Comparison of ENCODE assay signal across 8 cellular contexts in genomic region chr15:43777293-43777819, GRCh38. TPM values are rescaled to one million over a fixed set of nuclear protein-coding genes. Genes with fewer than 3 reads are reported as not detected.
A peak's percentile ranks its signal among the peaks of the same experiment; 100 is the strongest.
DNase-seq lines count a peak whose midpoint lies in the region; ATAC-seq, FAIRE-seq and TF ChIP-seq lines count a peak whose summit lies in the region.

No MANE protein-coding gene starts in this region.

- no peak for TF ChIP-seq EP300 in HepG2 (IDR thresholded peaks at IDR 0.05; ENCODE audit: low read depth in 2 of 2, low read length in 2 of 2)
- no peak for TF ChIP-seq EP300 in HepG2 (CRISPR knock-in tag; IDR thresholded peaks at IDR 0.05; ENCODE audit: borderline replicate concordance)

- peak; percentile 33; the same call in 1 of the 2 replicates for TF ChIP-seq RAD21 in HepG2 (CRISPR knock-in tag; IDR thresholded peaks at IDR 0.05)

- CTCF ChIA-PET in A673 (lab: Charles Lee) (interaction anchor here (1.1 kb wide), 1 partner anchor 9 kb away, joined by 3 read pairs; no protein-coding TSS in a partner anchor), HepG2 (lab: Yijun Ruan, JAX; ENCODE audit: low intra/inter-chr PET ratio, low total read pairs) (no interaction called here)

- no peaks in the 10 kb centered on the region for H3K9me3 ChIP-seq in A673 (ENCODE audit: low read depth, low read length, poor library complexity, severe bottlenecking)
- no peaks in the 10 kb centered on the region for H3K9me3 ChIP-seq in HepG2 (ENCODE audit: low read length)

- peak overlapping the region; percentile 86 for H3K27ac ChIP-seq in A673 (ENCODE audit: low read depth, low read length, poor library complexity, severe bottlenecking)
- H3K27ac ChIP-seq in HepG2 (ENCODE audit: extremely low read length, insufficient read depth, low read length), result peak overlapping the region; percentile 86

- DNase-seq in A673 (ENCODE audit: low spot score) (peak; percentile 88), NCI-H2227 treated with DMSO at 0.1 percent for 48 hours (lab: John Stamatoyannopoulos, UW) (peak; percentile 63), chondrocyte (ENCODE audit: low spot score) (no peak), HepG2 (ENCODE audit: low spot score) (peak; percentile 58)
- peak; percentile 69 to 83 for DNase-seq in activated CD4-positive, alpha-beta T cell treated with anti-CD3 and anti-CD28 coated beads for 24 hours (ENCODE audit: low read depth in 2 of 2)
- DNase-seq in stimulated activated CD4-positive, alpha-beta T cell treated with anti-CD3 and anti-CD28 coated beads, Interleukin-4, amount 100 ng/mL, for 4 hours, result peak; percentile 74 to 80

- H3K4me2 ChIP-seq in HepG2 (ENCODE audit: low read depth, low read length), result peak overlapping the region; percentile 99

- H3K4me3 ChIP-seq in A673 (ENCODE audit: low read depth, low read length, poor library complexity, severe bottlenecking) (peak overlapping the region; percentile 75), HepG2 (replicated peaks in 1 of 3; ENCODE audit: insufficient read depth in 1 of 3, low read depth in 2 of 3, low read length in 3 of 3) (peak overlapping the region; percentile 65 to 97 (median 78))

- WGBS in HepG2 (ENCODE audit: low lambda C conversion rate), result no CpG with 5 or more reads among the region's 28 CpGs

- TF ChIP-seq CTCF in A673 (conservative IDR thresholded peaks at IDR 0.05; ENCODE audit: low read depth, low read length), result peak; percentile 94
- peak; percentile 96 for TF ChIP-seq CTCF in chondrocyte (IDR thresholded peaks at IDR 0.05)
- peak; percentile 94 for TF ChIP-seq CTCF in HepG2 (CRISPR knock-in tag; IDR thresholded peaks at IDR 0.05)

- FAIRE-seq in HepG2 (lab: Jason Lieb, UNC), result no peak

- H3K4me1 Mint-ChIP-seq in chondrocyte (ENCODE audit: low read depth), result peaks cover 19% of the 10 kb centered on the region

- H3K9ac ChIP-seq in HepG2 (ENCODE audit: insufficient read depth, low read depth, low read length), result peak overlapping the region; percentile 75

- H3K4me1 ChIP-seq in A673 (ENCODE audit: insufficient read depth, low read length, poor library complexity, severe bottlenecking) (peaks cover 11% of the 10 kb centered on the region), HepG2 (ENCODE audit: insufficient read depth, low read length) (peaks cover 15% of the 10 kb centered on the region)

- no peaks in the 10 kb centered on the region for H3K27me3 Mint-ChIP-seq in chondrocyte (ENCODE audit: low read depth)

- intact Hi-C loops in A673 (cut with micrococcal nuclease; ENCODE audit: unreplicated experiment), result no loop called here
- intact Hi-C loops in HepG2 (cut with micrococcal nuclease; ENCODE audit: unreplicated experiment), result loop anchor here (1.0 kb wide), 1 partner anchor 8 kb away; no protein-coding TSS in a partner anchor

- H3K36me3 ChIP-seq in A673 (ENCODE audit: insufficient read depth, low read length, poor library complexity, severe bottlenecking), result peaks cover 10% of the 10 kb centered on the region
- peaks cover 2 to 12% of the 10 kb centered on the region in 2 experiments; a peak in 1 of 5 replicates for H3K36me3 ChIP-seq in HepG2 (replicated peaks in 1 of 2; ENCODE audit: control insufficient read depth in 1 of 2, insufficient read depth in 2 of 2, low read length in 2 of 2)

- H3K27me3 ChIP-seq in A673 (replicated peaks; ENCODE audit: insufficient read depth, low read depth, low read length, poor library complexity), result no peaks in the 10 kb centered on the region
- H3K27me3 ChIP-seq in HepG2 (ENCODE audit: control insufficient read depth in 1 of 2, insufficient read depth in 2 of 2, low read length in 2 of 2), result no peaks in the 10 kb centered on the region

- peak overlapping the region; percentile 84 for H3K4me3 Mint-ChIP-seq in chondrocyte (ENCODE audit: unreplicated experiment)

- in situ Hi-C loops in HepG2 (cut with HindIII; ENCODE audit: extremely low pct_ligation_motif_present, low pct_unique_long_range_greater_than_20kb), result loop anchor here (10.0 kb wide), 1 partner anchor 263 kb away; the partner anchor contains the start of gene MAP1A

- BruUV-seq in A673 (replicated peaks; lab: Mats Ljungman, UMichigan), result TSS peak; percentile 43
- TSS peak; percentile 58 for BruUV-seq in HepG2 (replicated peaks; lab: Mats Ljungman, UMichigan)

- H3K27ac Mint-ChIP-seq in chondrocyte (ENCODE audit: unreplicated experiment), result peak overlapping the region; percentile 94

- peak; percentile 37 for ATAC-seq in GM18520 (IDR thresholded peaks at IDR 0.05; ENCODE audit: unreplicated experiment)
- ATAC-seq in HG03066 (IDR thresholded peaks at IDR 0.05; ENCODE audit: low read depth, unreplicated experiment), result peak; percentile 47
- ATAC-seq in HepG2, result peak; percentile 67

- TF ChIP-seq POLR2A in HepG2 (IDR thresholded peaks at IDR 0.05; ENCODE audit: insufficient read depth in 1 of 2, low read depth in 2 of 2, low read length in 2 of 2), result peak; percentile 66 to 68

- POLR2A ChIA-PET in A673 (lab: Charles Lee; ENCODE audit: low non-redundant PET), result no interaction called here
- POLR2A ChIA-PET in HepG2 (lab: Yijun Ruan, JAX), result interaction anchor here (1.0 to 4.0 kb wide), 7 partner anchors 12 to 407 kb away, joined by 3 to 34 read pairs (median 8); partner anchors contain the start of genes HYPK, MFAP1, PDIA3 and SERINC4

- peaks cover 5% of the 10 kb centered on the region for H3K36me3 Mint-ChIP-seq in chondrocyte (ENCODE audit: low read depth)

- H4K20me1 ChIP-seq in HepG2 (ENCODE audit: insufficient read depth, low read length), result no peaks in the 10 kb centered on the region

- H3K79me2 ChIP-seq in HepG2 (ENCODE audit: insufficient read depth, low read length), result no peaks in the 10 kb centered on the region

- H3K9me3 Mint-ChIP-seq in chondrocyte (ENCODE audit: low read depth), result no peaks in the 10 kb centered on the region

- peak overlapping the region; percentile 98 for H2AFZ ChIP-seq in HepG2 (ENCODE audit: low read length)

RNA-seq across cellular contexts. Expression of gene ELL3, which starts 0.6 kb away (rescaled TPM):
- total RNA-seq in A673 (2021) (1.7 and 3.0 TPM in 2 replicates), chondrocyte (3.3 to 8.6 TPM (median 3.6 TPM) in 3 replicates), HepG2 (2016; rRNA removed; fragmentation: Illumina TruSeq; extraction: Trizol) (5.8 and 6.1 TPM in 2 replicates)
- total RNA-seq in HepG2 (2016; cell fraction: cytosol; rRNA removed; fragmentation: Illumina TruSeq; extraction: Trizol; ENCODE audit: low read depth), result 1.9 and 3.2 TPM in 2 replicates
- total RNA-seq in HepG2 (2016; cell fraction: insoluble cytoplasmic fraction; rRNA removed; fragmentation: Illumina TruSeq; extraction: Trizol), result 6.7 and 7.2 TPM in 2 replicates
- total RNA-seq in HepG2 (2016; cell fraction: membrane; rRNA removed; fragmentation: Illumina TruSeq; extraction: Trizol), result 2.9 and 3.4 TPM in 2 replicates
- total RNA-seq in HepG2 (2016; cell fraction: nucleus; rRNA removed; fragmentation: Illumina TruSeq; extraction: Trizol), result 5.9 and 8.5 TPM in 2 replicates
- 8.8 and 9.1 TPM in 2 replicates for polyA plus RNA-seq in HepG2 (2011; rRNA removed)
- polyA plus RNA-seq in HepG2 (2011; cell fraction: cytosol; rRNA removed), result 5.0 and 6.3 TPM in 2 replicates
- 18.3 and 18.6 TPM in 2 replicates for polyA plus RNA-seq in HepG2 (2011; cell fraction: nucleus; rRNA removed)
- 4.2 and 4.8 TPM in 2 replicates for polyA plus RNA-seq in HepG2 (2012)
- polyA plus RNA-seq in HepG2 (2016; cell fraction: cytosol; fragmentation: Illumina TruSeq; extraction: Trizol; ENCODE audit: low read depth), result 1.6 and 1.7 TPM in 2 replicates
- 5.0 and 5.2 TPM in 2 replicates for polyA plus RNA-seq in HepG2 (2016; cell fraction: insoluble cytoplasmic fraction; fragmentation: Illumina TruSeq; extraction: Trizol; ENCODE audit: low read depth)
- 1.9 and 3.1 TPM in 2 replicates for polyA plus RNA-seq in HepG2 (2016; cell fraction: membrane; fragmentation: Illumina TruSeq; extraction: Trizol; ENCODE audit: low read depth)
- 8.2 and 10.0 TPM in 2 replicates for polyA plus RNA-seq in HepG2 (2016; cell fraction: nucleus; fragmentation: Illumina TruSeq; extraction: Trizol; ENCODE audit: insufficient read depth, low read depth)
- polyA minus RNA-seq in HepG2 (2011; rRNA and poly(A)+ RNA removed; ENCODE audit: low replicate concordance), result 15.0 and 20.6 TPM in 2 replicates
- 3.4 and 3.7 TPM in 2 replicates for polyA minus RNA-seq in HepG2 (2011; cell fraction: cytosol; rRNA and poly(A)+ RNA removed)
- polyA minus RNA-seq in HepG2 (2011; cell fraction: nucleus; rRNA and poly(A)+ RNA removed), result 9.5 and 9.9 TPM in 2 replicates

RNA-seq across cellular contexts. Expression of gene SERF2, which starts 14.8 kb away (rescaled TPM):
- total RNA-seq in A673 (2021) (632 and 654 TPM in 2 replicates), chondrocyte (1,300 to 1,502 TPM (median 1,498 TPM) in 3 replicates), HepG2 (2016; rRNA removed; fragmentation: Illumina TruSeq; extraction: Trizol) (1,257 and 1,308 TPM in 2 replicates)
- total RNA-seq in HepG2 (2016; cell fraction: cytosol; rRNA removed; fragmentation: Illumina TruSeq; extraction: Trizol; ENCODE audit: low read depth), result 535 and 754 TPM in 2 replicates
- total RNA-seq in HepG2 (2016; cell fraction: insoluble cytoplasmic fraction; rRNA removed; fragmentation: Illumina TruSeq; extraction: Trizol), result 1,238 and 1,246 TPM in 2 replicates
- 987 and 1,243 TPM in 2 replicates for total RNA-seq in HepG2 (2016; cell fraction: membrane; rRNA removed; fragmentation: Illumina TruSeq; extraction: Trizol)
- 431 and 520 TPM in 2 replicates for total RNA-seq in HepG2 (2016; cell fraction: nucleus; rRNA removed; fragmentation: Illumina TruSeq; extraction: Trizol)
- polyA plus RNA-seq in HepG2 (2011; rRNA removed), result 707 and 811 TPM in 2 replicates
- 569 and 1,388 TPM in 2 replicates for polyA plus RNA-seq in HepG2 (2011; cell fraction: cytosol; rRNA removed)
- 699 and 772 TPM in 2 replicates for polyA plus RNA-seq in HepG2 (2011; cell fraction: nucleus; rRNA removed)
- polyA plus RNA-seq in HepG2 (2012), result 584 and 625 TPM in 2 replicates
- polyA plus RNA-seq in HepG2 (2016; cell fraction: cytosol; fragmentation: Illumina TruSeq; extraction: Trizol; ENCODE audit: low read depth), result 501 and 704 TPM in 2 replicates
- polyA plus RNA-seq in HepG2 (2016; cell fraction: insoluble cytoplasmic fraction; fragmentation: Illumina TruSeq; extraction: Trizol; ENCODE audit: low read depth), result 1,095 and 1,148 TPM in 2 replicates
- polyA plus RNA-seq in HepG2 (2016; cell fraction: membrane; fragmentation: Illumina TruSeq; extraction: Trizol; ENCODE audit: low read depth), result 829 and 1,016 TPM in 2 replicates
- 767 and 788 TPM in 2 replicates for polyA plus RNA-seq in HepG2 (2016; cell fraction: nucleus; fragmentation: Illumina TruSeq; extraction: Trizol; ENCODE audit: insufficient read depth, low read depth)
- polyA minus RNA-seq in HepG2 (2011; rRNA and poly(A)+ RNA removed; ENCODE audit: low replicate concordance), result 804 and 856 TPM in 2 replicates
- 126 and 152 TPM in 2 replicates for polyA minus RNA-seq in HepG2 (2011; cell fraction: cytosol; rRNA and poly(A)+ RNA removed)
- 163 and 169 TPM in 2 replicates for polyA minus RNA-seq in HepG2 (2011; cell fraction: nucleus; rRNA and poly(A)+ RNA removed)

RNA-seq across cellular contexts. Expression of gene SERINC4, which starts 22.7 kb away (rescaled TPM):
- total RNA-seq in A673 (2021) (0.33 TPM in 1 of 2 replicates, not detected in the other), chondrocyte (not detected in 3 replicates), HepG2 (2016; rRNA removed; fragmentation: Illumina TruSeq; extraction: Trizol) (not detected in 2 replicates)
- not detected in 2 replicates for total RNA-seq in HepG2 (2016; cell fraction: cytosol; rRNA removed; fragmentation: Illumina TruSeq; extraction: Trizol; ENCODE audit: low read depth)
- total RNA-seq in HepG2 (2016; cell fraction: insoluble cytoplasmic fraction; rRNA removed; fragmentation: Illumina TruSeq; extraction: Trizol), result 0.09 TPM in 1 of 2 replicates, not detected in the other
- total RNA-seq in HepG2 (2016; cell fraction: membrane; rRNA removed; fragmentation: Illumina TruSeq; extraction: Trizol), result not detected in 2 replicates
- total RNA-seq in HepG2 (2016; cell fraction: nucleus; rRNA removed; fragmentation: Illumina TruSeq; extraction: Trizol), result not detected in 2 replicates
- 0.04 TPM in 1 of 2 replicates, not detected in the other for polyA plus RNA-seq in HepG2 (2011; rRNA removed)
- polyA plus RNA-seq in HepG2 (2011; cell fraction: cytosol; rRNA removed), result not detected in 2 replicates
- polyA plus RNA-seq in HepG2 (2011; cell fraction: nucleus; rRNA removed), result 0.10 TPM in 2 replicates
- polyA plus RNA-seq in HepG2 (2012), result not detected in 2 replicates
- polyA plus RNA-seq in HepG2 (2016; cell fraction: cytosol; fragmentation: Illumina TruSeq; extraction: Trizol; ENCODE audit: low read depth), result not detected in 2 replicates
- not detected in 2 replicates for polyA plus RNA-seq in HepG2 (2016; cell fraction: insoluble cytoplasmic fraction; fragmentation: Illumina TruSeq; extraction: Trizol; ENCODE audit: low read depth)
- not detected in 2 replicates for polyA plus RNA-seq in HepG2 (2016; cell fraction: membrane; fragmentation: Illumina TruSeq; extraction: Trizol; ENCODE audit: low read depth)
- polyA plus RNA-seq in HepG2 (2016; cell fraction: nucleus; fragmentation: Illumina TruSeq; extraction: Trizol; ENCODE audit: insufficient read depth, low read depth), result not detected in 2 replicates
- 2.4 TPM in 1 of 2 replicates, not detected in the other for polyA minus RNA-seq in HepG2 (2011; rRNA and poly(A)+ RNA removed; ENCODE audit: low replicate concordance)
- not detected in 2 replicates for polyA minus RNA-seq in HepG2 (2011; cell fraction: cytosol; rRNA and poly(A)+ RNA removed)
- polyA minus RNA-seq in HepG2 (2011; cell fraction: nucleus; rRNA and poly(A)+ RNA removed), result 0.13 TPM in 1 of 2 replicates, not detected in the other

RNA-seq across cellular contexts. Expression of gene HYPK, which starts 23.0 kb away (rescaled TPM):
- 33.6 and 34.9 TPM in 2 replicates for total RNA-seq in A673 (2021)
- 7.9 to 26.1 TPM (median 9.9 TPM) in 3 replicates for total RNA-seq in chondrocyte
- 9.4 and 13.5 TPM in 2 replicates for total RNA-seq in HepG2 (2016; rRNA removed; fragmentation: Illumina TruSeq; extraction: Trizol)
- total RNA-seq in HepG2 (2016; cell fraction: cytosol; rRNA removed; fragmentation: Illumina TruSeq; extraction: Trizol; ENCODE audit: low read depth), result 9.3 and 10.3 TPM in 2 replicates
- total RNA-seq in HepG2 (2016; cell fraction: insoluble cytoplasmic fraction; rRNA removed; fragmentation: Illumina TruSeq; extraction: Trizol), result 12.9 and 17.9 TPM in 2 replicates
- total RNA-seq in HepG2 (2016; cell fraction: membrane; rRNA removed; fragmentation: Illumina TruSeq; extraction: Trizol), result 10.1 and 12.4 TPM in 2 replicates
- 18.0 and 18.7 TPM in 2 replicates for total RNA-seq in HepG2 (2016; cell fraction: nucleus; rRNA removed; fragmentation: Illumina TruSeq; extraction: Trizol)
- 12.7 and 16.5 TPM in 2 replicates for polyA plus RNA-seq in HepG2 (2011; rRNA removed)
- 1.7 and 1.9 TPM in 2 replicates for polyA plus RNA-seq in HepG2 (2011; cell fraction: cytosol; rRNA removed)
- 16.8 and 20.9 TPM in 2 replicates for polyA plus RNA-seq in HepG2 (2011; cell fraction: nucleus; rRNA removed)
- polyA plus RNA-seq in HepG2 (2012), result 4.8 and 7.1 TPM in 2 replicates
- polyA plus RNA-seq in HepG2 (2016; cell fraction: cytosol; fragmentation: Illumina TruSeq; extraction: Trizol; ENCODE audit: low read depth), result 1.4 and 1.7 TPM in 2 replicates
- 3.9 and 4.7 TPM in 2 replicates for polyA plus RNA-seq in HepG2 (2016; cell fraction: insoluble cytoplasmic fraction; fragmentation: Illumina TruSeq; extraction: Trizol; ENCODE audit: low read depth)
- 1.9 and 3.9 TPM in 2 replicates for polyA plus RNA-seq in HepG2 (2016; cell fraction: membrane; fragmentation: Illumina TruSeq; extraction: Trizol; ENCODE audit: low read depth)
- 12.2 and 12.8 TPM in 2 replicates for polyA plus RNA-seq in HepG2 (2016; cell fraction: nucleus; fragmentation: Illumina TruSeq; extraction: Trizol; ENCODE audit: insufficient read depth, low read depth)
- 6.7 and 7.4 TPM in 2 replicates for polyA minus RNA-seq in HepG2 (2011; rRNA and poly(A)+ RNA removed; ENCODE audit: low replicate concordance)
- 4.2 and 8.4 TPM in 2 replicates for polyA minus RNA-seq in HepG2 (2011; cell fraction: cytosol; rRNA and poly(A)+ RNA removed)
- polyA minus RNA-seq in HepG2 (2011; cell fraction: nucleus; rRNA and poly(A)+ RNA removed), result 24.1 and 29.1 TPM in 2 replicates

RNA-seq across cellular contexts. Expression of gene PDIA3, which starts 31.1 kb away (rescaled TPM):
- total RNA-seq in A673 (2021) (421 and 430 TPM in 2 replicates), chondrocyte (532 to 1,033 TPM (median 544 TPM) in 3 replicates), HepG2 (2016; rRNA removed; fragmentation: Illumina TruSeq; extraction: Trizol) (210 and 433 TPM in 2 replicates)
- total RNA-seq in HepG2 (2016; cell fraction: cytosol; rRNA removed; fragmentation: Illumina TruSeq; extraction: Trizol; ENCODE audit: low read depth), result 12.7 and 13.8 TPM in 2 replicates
- 183 and 445 TPM in 2 replicates for total RNA-seq in HepG2 (2016; cell fraction: insoluble cytoplasmic fraction; rRNA removed; fragmentation: Illumina TruSeq; extraction: Trizol)
- total RNA-seq in HepG2 (2016; cell fraction: membrane; rRNA removed; fragmentation: Illumina TruSeq; extraction: Trizol), result 33.7 and 42.9 TPM in 2 replicates
- 353 and 410 TPM in 2 replicates for total RNA-seq in HepG2 (2016; cell fraction: nucleus; rRNA removed; fragmentation: Illumina TruSeq; extraction: Trizol)
- polyA plus RNA-seq in HepG2 (2011; rRNA removed), result 198 and 238 TPM in 2 replicates
- 75.2 and 130 TPM in 2 replicates for polyA plus RNA-seq in HepG2 (2011; cell fraction: cytosol; rRNA removed)
- 59.8 and 75.6 TPM in 2 replicates for polyA plus RNA-seq in HepG2 (2011; cell fraction: nucleus; rRNA removed)
- polyA plus RNA-seq in HepG2 (2012), result 499 and 545 TPM in 2 replicates
- polyA plus RNA-seq in HepG2 (2016; cell fraction: cytosol; fragmentation: Illumina TruSeq; extraction: Trizol; ENCODE audit: low read depth), result 29.1 and 30.8 TPM in 2 replicates
- 242 and 258 TPM in 2 replicates for polyA plus RNA-seq in HepG2 (2016; cell fraction: insoluble cytoplasmic fraction; fragmentation: Illumina TruSeq; extraction: Trizol; ENCODE audit: low read depth)
- polyA plus RNA-seq in HepG2 (2016; cell fraction: membrane; fragmentation: Illumina TruSeq; extraction: Trizol; ENCODE audit: low read depth), result 44.4 and 48.4 TPM in 2 replicates
- 667 and 733 TPM in 2 replicates for polyA plus RNA-seq in HepG2 (2016; cell fraction: nucleus; fragmentation: Illumina TruSeq; extraction: Trizol; ENCODE audit: insufficient read depth, low read depth)
- 14.8 and 51.5 TPM in 2 replicates for polyA minus RNA-seq in HepG2 (2011; rRNA and poly(A)+ RNA removed; ENCODE audit: low replicate concordance)
- 101 and 125 TPM in 2 replicates for polyA minus RNA-seq in HepG2 (2011; cell fraction: cytosol; rRNA and poly(A)+ RNA removed)
- 36.3 and 49.1 TPM in 2 replicates for polyA minus RNA-seq in HepG2 (2011; cell fraction: nucleus; rRNA and poly(A)+ RNA removed)
